In the genomic region with DNA sequence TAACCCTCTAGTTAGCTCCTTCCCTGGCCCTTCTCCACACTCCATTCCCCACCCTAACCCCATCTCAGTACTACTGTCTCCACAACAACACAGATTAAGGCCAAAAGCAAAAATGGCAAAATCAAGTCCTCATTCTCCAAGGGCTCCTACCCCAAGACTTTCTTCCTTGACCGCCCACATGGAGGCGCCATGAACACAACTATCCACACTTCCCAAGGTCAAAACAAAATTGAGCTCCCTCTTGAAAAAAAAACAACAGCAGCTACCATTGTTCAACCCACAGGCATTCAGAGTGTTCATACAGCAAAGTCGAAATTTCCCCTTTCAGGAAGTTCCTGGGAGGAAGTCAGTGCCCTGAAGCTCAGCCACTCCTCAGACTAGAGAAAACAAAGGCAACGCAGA, we compare ENCODE assay signal across 8 cellular contexts. TPM values are rescaled to one million over a fixed set of nuclear protein-coding genes. Genes with fewer than 3 reads are reported as not detected.
DNase-seq lines count a peak whose midpoint lies in the region; ATAC-seq and TF ChIP-seq lines count a peak whose summit lies in the region.

No MANE protein-coding gene starts in this region.

- no peak for TF ChIP-seq POLR2A in uterus (IDR thresholded peaks at IDR 0.05)

- peak overlapping the region; percentile 23 for H3K27ac Mint-ChIP-seq in neural crest cell (ENCODE audit: unreplicated experiment)

- H3K4me1 Mint-ChIP-seq in neural crest cell = peaks cover 59% of the 10 kb centered on the region

- no peaks in the 10 kb centered on the region for H3K9me3 Mint-ChIP-seq in neural crest cell

- no peaks in the 10 kb centered on the region for H3K27me3 ChIP-seq in uterus

- no peaks in the 10 kb centered on the region for H3K36me3 Mint-ChIP-seq in neural crest cell (ENCODE audit: low read depth)

- no peak for ATAC-seq in GM19023 (IDR thresholded peaks at IDR 0.05; ENCODE audit: unreplicated experiment)

- peak overlapping the region; percentile 7 to 40 for H3K27ac ChIP-seq in uterus

- no peaks in the 10 kb centered on the region for H3K9me3 ChIP-seq in uterus

- no peak overlapping the region for H3K4me3 ChIP-seq in uterus

- DNase-seq in NCI-H2081 (lab: John Stamatoyannopoulos, UW) (peak; percentile 19 to 40), NCI-H2081 treated with DMSO at 0.1 percent for 48 hours (lab: John Stamatoyannopoulos, UW) (no peak), NOMO-1 (lab: John Stamatoyannopoulos, UW; ENCODE audit: unreplicated experiment in 2 of 2) (peak; percentile 46 to 51), activated T-helper 1 cell treated with Interleukin-2 at 50 U/mL for 16 hours (ENCODE audit: low read depth) (peak; percentile 17), fibroblast of peridontal ligament (ENCODE audit: extremely low read depth) (peak; percentile 82), neural crest cell (ENCODE audit: low read depth, low spot score) (peak; percentile 31), uterus (peak; percentile 30 to 35)

- H3K4me3 Mint-ChIP-seq in neural crest cell = peak overlapping the region; percentile 3

- peak; percentile 57 for TF ChIP-seq CTCF in neural crest cell (conservative IDR thresholded peaks at IDR 0.05)
- peak in 1 of 4 experiments; percentile 42 for TF ChIP-seq CTCF in uterus (IDR thresholded peaks at IDR 0.05)

- intact Hi-C loops in uterus (cut with DNase I; ENCODE audit: low total_unique reads) = no loop called here

- no peaks in the 10 kb centered on the region for H3K27me3 Mint-ChIP-seq in neural crest cell (ENCODE audit: low read depth)

- peaks cover 4 to 5% of the 10 kb centered on the region in 2 donors for H3K4me1 ChIP-seq in uterus

- H3K36me3 ChIP-seq in uterus = no peaks in the 10 kb centered on the region

RNA-seq across cellular contexts. Expression of gene GNAQ, which starts 54.4 kb away (rescaled TPM):
- 53.3 and 59.1 TPM in 2 replicates for total RNA-seq in neural crest cell
- 10 to 100 TPM; 35.4 to 95.7 (median 52.3) TPM for total RNA-seq in uterus
